Comparison of ENCODE assay signal across 18 cellular contexts in the genomic region with DNA sequence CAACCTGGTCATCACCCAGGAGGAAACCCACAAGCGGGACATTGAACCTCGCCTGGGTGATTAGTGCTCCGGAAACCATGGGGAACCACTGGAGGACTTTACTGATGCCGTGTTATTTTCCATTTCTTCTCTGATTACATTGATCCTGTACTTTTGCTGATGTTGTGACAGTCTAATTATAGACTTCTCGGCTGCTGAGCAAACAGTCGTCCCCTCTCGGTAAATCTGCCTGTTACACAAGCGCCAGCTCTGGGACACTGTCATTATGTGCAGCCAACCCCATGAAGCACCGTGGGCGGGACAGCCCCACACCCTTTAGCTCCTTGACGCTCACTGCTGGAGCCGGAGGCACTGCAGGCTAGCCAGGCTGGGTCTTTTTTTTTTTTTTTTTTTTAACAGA. TPM values are rescaled to one million over a fixed set of nuclear protein-coding genes. Genes with fewer than 3 reads are reported as not detected.
DNase-seq lines count a peak whose midpoint lies in the region; ATAC-seq, FAIRE-seq and TF ChIP-seq lines count a peak whose summit lies in the region.
"Had no signal": no experiment of that assay in that cellular context is flagged by ENCODE, and none has a peak within 500 bp of the region (broad histone marks: within the 10 kb centered on the region; RNA-seq: fewer than 3 reads in every experiment).

No MANE protein-coding gene starts in this region.

- no peaks in the 10 kb centered on the region for H3K9me3 ChIP-seq in skeletal muscle tissue (ENCODE audit: control insufficient read depth in 3 of 3, low read length in 3 of 3)
- no peaks in the 10 kb centered on the region for H3K9me3 ChIP-seq in SK-N-SH
- H3K9me3 ChIP-seq: BLaER1 treated with 17β-estradiol and CSF1 and Interleukin-3, amounts not matched to agents 10 nM and 100 nM; tibial nerve had no signal

- no peaks in the 10 kb centered on the region for H3F3A ChIP-seq in SK-N-SH (replicated peaks; ENCODE audit: insufficient read depth)

- no peaks in the 10 kb centered on the region for H3K9me2 ChIP-seq in SK-N-SH

- ATAC-seq in HG03469 (IDR thresholded peaks at IDR 0.05; ENCODE audit: unreplicated experiment) = no peak
- ATAC-seq: activated naive CD8-positive, alpha-beta T cell treated with anti-CD3 and anti-CD28 coated beads, Interleukin-2, amount 50 U/mL, for 24 hours; natural killer cell treated with Interleukin-12 subunit alpha and Interleukin-12 subunit beta and Interleukin-15 and Interleukin-18, amount 100 ng/mL, for 72 hours; stimulated activated naive B cell treated with anti-CD40 and anti-IgM and Interleukin-4, amounts not matched to agents 10 μg/mL and 1 μg/mL and 100 μg/mL, for 72 hours; T-helper 17 cell had no signal

- no peaks in the 10 kb centered on the region for H4K20me1 ChIP-seq in SK-N-SH (ENCODE audit: insufficient read depth)
- H4K20me1 ChIP-seq: BLaER1 treated with 17β-estradiol and CSF1 and Interleukin-3, amounts not matched to agents 10 nM and 100 nM had no signal

- DNase-seq in DMS153 (lab: John Stamatoyannopoulos, UW) = peak; percentile 10
- no peak for DNase-seq in DMS153 treated with DMSO at 0.1 percent for 48 hours (lab: John Stamatoyannopoulos, UW; ENCODE audit: unreplicated experiment)
- peak; percentile 40 for DNase-seq in NCI-H345 treated with DMSO at 0.1 percent for 48 hours (lab: John Stamatoyannopoulos, UW; ENCODE audit: unreplicated experiment)
- no peak for DNase-seq in GM19240 (ENCODE audit: insufficient read length, low spot score)
- no peak for DNase-seq in SK-N-SH
- DNase-seq: 8988T; activated naive CD8-positive, alpha-beta T cell treated with anti-CD3 and anti-CD28 coated beads, Interleukin-2, amount 50 U/mL, for 24 hours; DMS53; NCI-H2107; stimulated activated naive B cell treated with anti-CD40 and anti-IgM and Interleukin-4, amounts not matched to agents 10 μg/mL and 1 μg/mL and 100 μg/mL, for 72 hours; T-helper 17 cell had no signal

- POLR2A ChIA-PET in SK-N-SH (lab: Yijun Ruan, JAX) = no interaction called here

- peak overlapping the region in 2 of 3 donors; percentile 17 to 39 for H3K4me3 ChIP-seq in skeletal muscle tissue (ENCODE audit: low read length in 3 of 3)
- H3K4me3 ChIP-seq in SK-N-SH (ENCODE audit: low read depth in 2 of 2, low read length in 1 of 2) = no peak overlapping the region
- H3K4me3 ChIP-seq: BLaER1 treated with 17β-estradiol and CSF1 and Interleukin-3, amounts not matched to agents 10 nM and 100 nM; tibial nerve had no signal

- H3K27me3 ChIP-seq in skeletal muscle tissue (ENCODE audit: control insufficient read depth in 3 of 3, insufficient read depth in 3 of 3, low read length in 3 of 3) (no peaks in the 10 kb centered on the region), SK-N-SH (ENCODE audit: insufficient read depth) (peaks cover 7% of the 10 kb centered on the region)

- H3K4me2 ChIP-seq in SK-N-SH = no peak overlapping the region
- H3K4me2 ChIP-seq: BLaER1 treated with 17β-estradiol and CSF1 and Interleukin-3, amounts not matched to agents 10 nM and 100 nM had no signal

- peak; percentile 56 for FAIRE-seq in islet of Langerhans (lab: Jason Lieb, UNC)
- FAIRE-seq: H54 had no signal

- H3K9ac ChIP-seq in skeletal muscle tissue (ENCODE audit: low read depth in 1 of 3, low read length in 3 of 3) = peak overlapping the region; percentile 14 to 69 (median 65)
- H3K9ac ChIP-seq in SK-N-SH = no peak overlapping the region
- H3K9ac ChIP-seq: BLaER1 treated with 17β-estradiol and CSF1 and Interleukin-3, amounts not matched to agents 10 nM and 100 nM had no signal

- peak overlapping the region; percentile 93 for H3K27ac ChIP-seq in skeletal muscle tissue (ENCODE audit: low read depth, low read length)
- H3K27ac ChIP-seq in SK-N-SH (ENCODE audit: low read depth in 2 of 2, low read length in 1 of 2) = no peak overlapping the region
- H3K27ac ChIP-seq: BLaER1 treated with 17β-estradiol and CSF1 and Interleukin-3, amounts not matched to agents 10 nM and 100 nM; tibial nerve had no signal

- CTCF ChIA-PET in SK-N-SH (lab: Yijun Ruan, JAX) = interaction anchor here (1.2 kb wide), 1 partner anchor 154 kb away, joined by 4 read pairs; no protein-coding TSS in a partner anchor

- no peaks in the 10 kb centered on the region for H3K79me2 ChIP-seq in SK-N-SH (ENCODE audit: insufficient read depth)

- H2AFZ ChIP-seq in SK-N-SH (ENCODE audit: low read depth) = no peak overlapping the region

- peaks cover 38 to 45% (median 39%) of the 10 kb centered on the region in 3 donors for H3K4me1 ChIP-seq in skeletal muscle tissue (ENCODE audit: control insufficient read depth in 3 of 3, insufficient read depth in 3 of 3, low read length in 3 of 3)
- H3K4me1 ChIP-seq in SK-N-SH (ENCODE audit: control insufficient read depth in 1 of 2, insufficient read depth in 2 of 2, low read depth in 1 of 2, low read length in 1 of 2) = 0 out of 4 replicates have a peak, but pooled peaks cover 0 to 2% of the 10 kb centered on the region in 2 experiments

- no peak for TF ChIP-seq EP300 in SK-N-SH (IDR thresholded peaks at IDR 0.05; ENCODE audit: borderline replicate concordance in 1 of 2, low read depth in 1 of 2, low read length in 1 of 2)

- TF ChIP-seq CTCF in SK-N-SH (IDR thresholded peaks at IDR 0.05) = no peak

- H3K36me3 ChIP-seq in skeletal muscle tissue (ENCODE audit: control insufficient read depth in 3 of 3, insufficient read depth in 3 of 3, low read length in 3 of 3) (no peaks in the 10 kb centered on the region), SK-N-SH (replicated peaks in 1 of 2; ENCODE audit: control insufficient read depth in 1 of 2, insufficient read depth in 2 of 2, low read length in 1 of 2) (no peaks in the 10 kb centered on the region)
- H3K36me3 ChIP-seq: BLaER1 treated with 17β-estradiol and CSF1 and Interleukin-3, amounts not matched to agents 10 nM and 100 nM; tibial nerve had no signal

- TF ChIP-seq RAD21 in SK-N-SH (IDR thresholded peaks at IDR 0.05; ENCODE audit: low read length) = no peak

- WGBS in SK-N-SH (ENCODE audit: low lambda C conversion rate) = 69% methylated on average over 12 of the region's 12 CpGs

TF ChIP-seq in SK-N-SH, 30 proteins besides CTCF, POLR2A, EP300 and RAD21:
- TF ChIP-seq ELF1 (IDR thresholded peaks at IDR 0.05) (no peak), YY1 (IDR thresholded peaks at IDR 0.05; ENCODE audit: low read depth) (no peak), EZH2phosphoT487 (IDR thresholded peaks at IDR 0.05; ENCODE audit: borderline replicate concordance, low read depth) (no peak), NRF1 (IDR thresholded peaks at IDR 0.05; ENCODE audit: low read depth, low read length) (no peak), TCF12 (IDR thresholded peaks at IDR 0.05) (no peak), MEF2A (IDR thresholded peaks at IDR 0.05; ENCODE audit: borderline replicate concordance, low read depth) (no peak), FOXJ3 (CRISPR knock-in tag; IDR thresholded peaks at IDR 0.05) (no peak), TAF1 (IDR thresholded peaks at IDR 0.05; ENCODE audit: borderline replicate concordance, low read depth, low read length) (no peak), RFX5 (IDR thresholded peaks at IDR 0.05; ENCODE audit: low read length) (no peak), GABPA (IDR thresholded peaks at IDR 0.05; ENCODE audit: low read depth) (no peak), JUND (IDR thresholded peaks at IDR 0.05) (no peak), FOXM1 (IDR thresholded peaks at IDR 0.05; ENCODE audit: low read depth) (no peak)
- TF ChIP-seq, protein P1, sequence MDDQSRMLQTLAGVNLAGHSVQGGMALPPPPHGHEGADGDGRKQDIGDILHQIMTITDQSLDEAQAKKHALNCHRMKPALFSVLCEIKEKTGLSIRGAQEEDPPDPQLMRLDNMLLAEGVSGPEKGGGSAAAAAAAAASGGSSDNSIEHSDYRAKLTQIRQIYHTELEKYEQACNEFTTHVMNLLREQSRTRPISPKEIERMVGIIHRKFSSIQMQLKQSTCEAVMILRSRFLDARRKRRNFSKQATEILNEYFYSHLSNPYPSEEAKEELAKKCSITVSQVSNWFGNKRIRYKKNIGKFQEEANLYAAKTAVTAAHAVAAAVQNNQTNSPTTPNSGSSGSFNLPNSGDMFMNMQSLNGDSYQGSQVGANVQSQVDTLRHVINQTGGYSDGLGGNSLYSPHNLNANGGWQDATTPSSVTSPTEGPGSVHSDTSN (IDR thresholded peaks at IDR 0.05) = no peak
- TF ChIP-seq, protein P2, sequence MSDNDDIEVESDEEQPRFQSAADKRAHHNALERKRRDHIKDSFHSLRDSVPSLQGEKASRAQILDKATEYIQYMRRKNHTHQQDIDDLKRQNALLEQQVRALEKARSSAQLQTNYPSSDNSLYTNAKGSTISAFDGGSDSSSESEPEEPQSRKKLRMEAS (IDR thresholded peaks at IDR 0.05; ENCODE audit: low read depth) = no peak
- TF ChIP-seq, protein P3, sequence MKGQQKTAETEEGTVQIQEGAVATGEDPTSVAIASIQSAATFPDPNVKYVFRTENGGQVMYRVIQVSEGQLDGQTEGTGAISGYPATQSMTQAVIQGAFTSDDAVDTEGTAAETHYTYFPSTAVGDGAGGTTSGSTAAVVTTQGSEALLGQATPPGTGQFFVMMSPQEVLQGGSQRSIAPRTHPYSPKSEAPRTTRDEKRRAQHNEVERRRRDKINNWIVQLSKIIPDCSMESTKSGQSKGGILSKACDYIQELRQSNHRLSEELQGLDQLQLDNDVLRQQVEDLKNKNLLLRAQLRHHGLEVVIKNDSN (IDR thresholded peaks at IDR 0.05; ENCODE audit: borderline replicate concordance, low read depth) = no peak
- TF ChIP-seq, protein P4, sequence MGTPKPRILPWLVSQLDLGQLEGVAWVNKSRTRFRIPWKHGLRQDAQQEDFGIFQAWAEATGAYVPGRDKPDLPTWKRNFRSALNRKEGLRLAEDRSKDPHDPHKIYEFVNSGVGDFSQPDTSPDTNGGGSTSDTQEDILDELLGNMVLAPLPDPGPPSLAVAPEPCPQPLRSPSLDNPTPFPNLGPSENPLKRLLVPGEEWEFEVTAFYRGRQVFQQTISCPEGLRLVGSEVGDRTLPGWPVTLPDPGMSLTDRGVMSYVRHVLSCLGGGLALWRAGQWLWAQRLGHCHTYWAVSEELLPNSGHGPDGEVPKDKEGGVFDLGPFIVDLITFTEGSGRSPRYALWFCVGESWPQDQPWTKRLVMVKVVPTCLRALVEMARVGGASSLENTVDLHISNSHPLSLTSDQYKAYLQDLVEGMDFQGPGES (IDR thresholded peaks at IDR 0.05; ENCODE audit: low read depth, low read length) = no peak

RNA-seq across cellular contexts. Expression of a gene that starts 6.0 kb away (rescaled TPM):
- 48.0 TPM for total RNA-seq in skeletal muscle tissue
- polyA plus RNA-seq in SK-N-SH (2012; rRNA removed) = 0.90 and 1.2 TPM in 2 replicates
- polyA plus RNA-seq in SK-N-SH (2012; cell fraction: cytosol; rRNA removed) = 0.77 and 0.95 TPM in 2 replicates
- 0.53 and 1.2 TPM in 2 replicates for polyA plus RNA-seq in SK-N-SH (2012; cell fraction: nucleus; rRNA removed)

Comparison
In these comparisons a context has a peak if more than half of its experiments do, and no peak if none do; other contexts are left out.
1. DNase-seq: peak in DMS153 (single experiment) and NCI-H345 treated with DMSO at 0.1 percent for 48 hours (single experiment); none in DMS153 treated with DMSO at 0.1 percent for 48 hours (single experiment), GM19240 (single experiment) and SK-N-SH (single experiment).
2. H3K4me3 ChIP-seq: peak in skeletal muscle tissue (2 of 3); none in SK-N-SH (0 of 2).